Comparison of ENCODE assay signal across 8 cellular contexts in the genomic region with DNA sequence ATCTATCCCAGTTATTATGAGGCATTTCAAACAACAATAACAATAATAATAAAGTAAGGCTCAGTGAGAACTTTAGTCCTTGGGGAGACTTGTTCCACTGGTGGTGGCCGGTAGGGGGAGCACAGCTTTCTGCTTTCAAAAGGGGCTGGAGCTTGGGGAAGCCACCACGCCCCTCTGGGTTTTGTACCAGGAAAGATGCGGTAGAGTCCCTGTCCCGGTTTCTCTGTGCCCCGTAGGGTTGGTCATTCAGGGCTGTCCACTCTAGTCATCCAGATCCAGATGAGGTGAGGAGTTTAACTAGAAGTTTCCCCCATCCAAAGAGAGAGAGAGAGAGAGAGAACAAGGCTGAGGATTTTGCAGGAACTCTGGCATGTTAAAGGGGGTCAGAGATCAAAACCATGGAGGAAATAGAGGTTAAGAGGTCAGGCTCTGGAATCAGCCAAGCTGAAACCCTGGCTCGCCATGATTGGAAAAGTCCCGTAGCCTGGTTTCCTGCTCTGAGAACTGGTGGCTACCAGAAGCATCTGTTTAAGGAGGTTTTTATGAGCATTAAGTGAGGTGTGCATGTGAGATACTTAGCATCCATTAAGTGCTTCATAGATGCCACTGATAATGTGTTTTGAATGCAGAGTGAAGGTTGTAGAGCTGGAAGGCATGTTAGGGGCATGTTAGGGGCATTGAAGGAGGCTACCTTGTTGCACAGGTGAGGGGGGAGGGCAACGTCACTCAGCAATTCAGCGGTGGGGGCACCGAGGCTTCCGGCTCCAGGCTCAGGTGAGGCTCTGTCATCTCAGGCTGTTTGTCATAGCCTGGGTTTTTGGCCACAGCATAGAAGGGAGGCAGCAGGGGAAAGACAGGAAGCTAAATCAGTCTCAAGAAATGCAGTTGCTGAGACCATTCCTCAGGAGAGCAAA.
DNase-seq lines count a peak whose midpoint lies in the region; ATAC-seq and TF ChIP-seq lines count a peak whose summit lies in the region.

No MANE protein-coding gene starts in this region.

- TF ChIP-seq CTCF in GM12873 (IDR thresholded peaks at IDR 0.05; ENCODE audit: insufficient read depth, low read depth, low read length, missing control alignments) = peak; percentile 84
- no peak for TF ChIP-seq CTCF in omental fat pad (IDR thresholded peaks at IDR 0.05)

- in situ Hi-C loops in ACHN (cut with HindIII; ENCODE audit: low pct_ligation_motif_present, low pct_unique_long_range_greater_than_20kb, low sequenced_read_pairs) = no loop called here

- DNase-seq in ACHN (peak; percentile 58), NCI-H526 treated with DMSO at 0.1 percent for 48 hours (lab: John Stamatoyannopoulos, UW) (peak; percentile 37), iPS-NIHi11 (ENCODE audit: low spot score) (peak; percentile 80), omental fat pad (ENCODE audit: low spot score) (no peak)
- DNase-seq in activated naive CD4-positive, alpha-beta T cell treated with Interleukin-2 at 50 U/mL for 16 hours = peak; percentile 17
- peak; percentile 39 to 46 for DNase-seq in stimulated activated CD8-positive, alpha-beta memory T cell treated with anti-CD3 and anti-CD28 coated beads, Interleukin-2, amount 100 ng/mL, for 48 hours (ENCODE audit: low read depth in 2 of 2)

- peak; percentile 87 for ATAC-seq in HG02678 (IDR thresholded peaks at IDR 0.05; ENCODE audit: unreplicated experiment)
- ATAC-seq in omental fat pad (ENCODE audit: low FRiP score) = no peak
